In the genomic region with DNA sequence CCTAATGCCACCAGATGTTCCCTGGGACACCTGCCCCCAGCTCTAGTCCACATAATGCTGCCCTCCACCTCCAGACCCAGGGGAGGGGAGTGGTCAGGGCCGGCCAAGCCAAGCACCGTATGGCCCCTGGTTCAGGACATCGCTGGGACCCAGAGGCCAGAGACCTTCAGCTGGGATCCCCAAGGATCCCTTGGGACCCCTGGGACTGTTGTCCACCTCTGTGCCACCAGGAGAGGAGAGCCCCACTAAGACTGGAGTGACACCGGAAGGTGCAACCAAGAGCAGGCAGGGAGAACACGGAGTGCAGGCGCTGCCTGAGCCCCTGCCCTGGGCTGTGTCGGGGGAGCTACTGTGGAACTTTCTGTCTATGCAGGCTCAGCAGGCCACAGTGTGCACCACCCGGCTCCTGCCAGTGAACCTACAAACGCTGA, we compare ENCODE assay signal across 10 cellular contexts. TPM values are rescaled to one million over a fixed set of nuclear protein-coding genes. Genes with fewer than 3 reads are reported as not detected.
DNase-seq lines count a peak whose midpoint lies in the region; ATAC-seq and TF ChIP-seq lines count a peak whose summit lies in the region.
"Had no signal": no experiment of that assay in that cellular context is flagged by ENCODE, and none has a peak within 500 bp of the region (broad histone marks: within the 10 kb centered on the region; RNA-seq: fewer than 3 reads in every experiment).

No MANE protein-coding gene starts in this region.

- H3K4me2 ChIP-seq in OCI-LY1 (ENCODE audit: low read length) = peak overlapping the region; percentile 65

- no peaks in the 10 kb centered on the region; the same call in 1 of the 2 replicates for H3K9me3 ChIP-seq in OCI-LY1 (ENCODE audit: low read length)

- H3F3A ChIP-seq in OCI-LY1 (ENCODE audit: insufficient read depth, low read length) = peaks cover 6% of the 10 kb centered on the region

- ATAC-seq in GM19035 (IDR thresholded peaks at IDR 0.05; ENCODE audit: unreplicated experiment) = peak; percentile 23
- ATAC-seq in HG02759 (IDR thresholded peaks at IDR 0.05; ENCODE audit: unreplicated experiment) = peak; percentile 21

- intact Hi-C loops in posterior vena cava (cut with DNase I) = no loop called here

- no peaks in the 10 kb centered on the region for H3K9me2 ChIP-seq in OCI-LY1 (ENCODE audit: low read depth, low read length)

- peak overlapping the region; percentile 98 for H3K27ac ChIP-seq in OCI-LY1 (ENCODE audit: low read depth, low read length, poor library complexity, severe bottlenecking)

- no peaks in the 10 kb centered on the region for H4K20me1 ChIP-seq in OCI-LY1 (ENCODE audit: insufficient read depth, low read length)

- H3K4me3 ChIP-seq in OCI-LY1 (ENCODE audit: low read depth, low read length, poor library complexity, severe bottlenecking) = peak overlapping the region; percentile 43

- peaks cover 25% of the 10 kb centered on the region for H3K36me3 ChIP-seq in OCI-LY1 (ENCODE audit: insufficient read depth, low read length)

- TF ChIP-seq CTCF in OCI-LY1 (IDR thresholded peaks at IDR 0.05; ENCODE audit: low read length) = no peak

- DNase-seq in posterior vena cava (ENCODE audit: low spot score) = peak; percentile 53
- DNase-seq in HT-29 (ENCODE audit: low spot score) = no peak
- no peak for DNase-seq in cerebellar cortex (ENCODE audit: low spot score)
- no peak for DNase-seq in GM19238 (ENCODE audit: insufficient read length, low spot score)
- DNase-seq in activated CD4-positive, alpha-beta T cell treated with anti-CD3 and anti-CD28 coated beads, Interleukin-2, amount 50 U/mL, for 48 hours = no peak
- DNase-seq: erythroblast, NCI-H2227 treated with DMSO at 0.1 percent for 48 hours had no signal

- H3K27me3 ChIP-seq in OCI-LY1 (ENCODE audit: insufficient read depth, low read length) = no peaks in the 10 kb centered on the region

- H2AFZ ChIP-seq in OCI-LY1 (ENCODE audit: low read length) = no peak overlapping the region

- H3K79me2 ChIP-seq in OCI-LY1 (ENCODE audit: insufficient read depth, low read length) = no peaks in the 10 kb centered on the region

- H3K9ac ChIP-seq in OCI-LY1 (ENCODE audit: low read length) = peak overlapping the region; percentile 73

- peaks cover 83% of the 10 kb centered on the region for H3K4me1 ChIP-seq in OCI-LY1 (ENCODE audit: insufficient read depth, low read length, severe bottlenecking)

RNA-seq across cellular contexts. Expression of a gene that starts 43.6 kb away (rescaled TPM):
- not detected for total RNA-seq in posterior vena cava
- not detected in 2 replicates for total RNA-seq in HT-29 (2014; rRNA removed; shearing (Covaris generic))
